ENCODE assay signal across 27 cellular contexts in genomic region chr9:69461084-69461483, GRCh38.
"Had no signal": no experiment of that assay in that cellular context is flagged by ENCODE, and none has a peak within 500 bp of the region (broad histone marks: within the 10 kb centered on the region; RNA-seq: fewer than 3 reads in every experiment).

No MANE protein-coding gene starts in this region.

- H3K27me3 Mint-ChIP-seq: dendritic cell treated with granulocyte-macrophage colony-stimulating factor and Interleukin-4, amounts not matched to agents 40 ng/mL and 50 ng/mL, for 4 days; effector memory CD8-positive, alpha-beta T cell had no signal

- H3K36me3 ChIP-seq: colonic mucosa had no signal

- H3K27me3 ChIP-seq: colonic mucosa, dorsolateral prefrontal cortex, esophagus muscularis mucosa, esophagus squamous epithelium, foreskin keratinocyte, gastrocnemius medialis, gastroesophageal sphincter, heart left ventricle, heart right ventricle had no signal

- H3K27ac ChIP-seq: colonic mucosa, coronary artery, dorsolateral prefrontal cortex, epithelial cell of prostate, esophagus muscularis mucosa, esophagus squamous epithelium, foreskin keratinocyte, gastrocnemius medialis, gastroesophageal sphincter, heart left ventricle, heart right ventricle had no signal

- H3K9me3 Mint-ChIP-seq: dendritic cell treated with granulocyte-macrophage colony-stimulating factor and Interleukin-4, amounts not matched to agents 40 ng/mL and 50 ng/mL, for 4 days; effector memory CD8-positive, alpha-beta T cell; endodermal cell had no signal

- FAIRE-seq: colon, endometrium, frontal cortex had no signal

- H3K27ac Mint-ChIP-seq: dendritic cell treated with granulocyte-macrophage colony-stimulating factor and Interleukin-4, amounts not matched to agents 40 ng/mL and 50 ng/mL, for 4 days; effector memory CD8-positive, alpha-beta T cell; endodermal cell had no signal

- H3K4me3 ChIP-seq: colonic mucosa, coronary artery, dorsolateral prefrontal cortex, esophagus muscularis mucosa, esophagus squamous epithelium, gastrocnemius medialis, gastroesophageal sphincter, heart left ventricle, heart right ventricle had no signal

- H3K4me3 Mint-ChIP-seq: dendritic cell treated with granulocyte-macrophage colony-stimulating factor and Interleukin-4, amounts not matched to agents 40 ng/mL and 50 ng/mL, for 4 days; effector memory CD8-positive, alpha-beta T cell; endodermal cell had no signal

- DNase-seq: cortex of kidney; dermis blood vessel endothelial cell; dorsolateral prefrontal cortex; effector CD4-positive, alpha-beta T cell; effector CD8-positive, alpha-beta T cell; effector memory CD4-positive, alpha-beta T cell; effector memory CD8-positive, alpha-beta T cell; endodermal cell; erythroblast; esophagus squamous epithelium; foreskin fibroblast; foreskin keratinocyte; foreskin melanocyte; gastrocnemius medialis; glutamatergic neuron; heart left ventricle; heart right ventricle had no signal

- H3K4me1 ChIP-seq: colonic mucosa, foreskin keratinocyte had no signal

- ATAC-seq: effector memory CD8-positive, alpha-beta T cell; esophagus mucosa; foreskin keratinocyte; gastrocnemius medialis; gastroesophageal sphincter; heart left ventricle; heart right ventricle had no signal

- H3K9me3 ChIP-seq: colonic mucosa, esophagus muscularis mucosa, esophagus squamous epithelium, gastrocnemius medialis, gastroesophageal sphincter, heart left ventricle, heart right ventricle had no signal
